ENCODE assay signal across 33 cellular contexts in the genomic region with DNA sequence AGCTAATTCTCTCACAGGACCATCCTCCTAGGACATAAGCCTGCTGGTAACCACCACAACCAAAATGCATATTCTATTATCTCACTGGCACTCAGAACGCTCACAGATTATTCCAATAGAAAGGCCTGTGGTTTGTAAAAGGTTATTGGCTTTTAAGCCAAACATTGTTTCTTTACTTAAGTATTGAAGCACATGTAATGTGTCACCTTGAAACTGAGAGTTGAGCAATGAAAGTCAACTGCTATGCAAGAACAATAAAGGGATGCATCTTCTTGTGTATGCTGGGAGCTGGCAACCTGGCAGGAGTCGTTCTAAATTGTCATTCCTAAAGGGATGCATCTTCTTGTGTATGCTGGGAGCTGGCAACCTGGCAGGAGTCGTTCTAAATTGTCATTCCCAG.
"Had no signal": no experiment of that assay in that cellular context is flagged by ENCODE, and none has a peak within 500 bp of the region (broad histone marks: within the 10 kb centered on the region; RNA-seq: fewer than 3 reads in every experiment).

No MANE protein-coding gene starts in this region.

- H3K4me2 ChIP-seq: PC-9 had no signal

- H3K4me3 ChIP-seq: K562, MG63, PC-9, SJCRH30, SK-N-MC had no signal

- H3K9me3 Mint-ChIP-seq: T-cell had no signal

- ATAC-seq: K562, Panc1, Right ventricle myocardium inferior, SK-N-SH treated with all-trans-retinoic acid at 6 μM for 48 hours, T-cell had no signal

- H3K36me3 ChIP-seq: MG63, SJCRH30 had no signal

- H2AFZ ChIP-seq: PC-9 had no signal

- H3K4me3 Mint-ChIP-seq: T-cell had no signal

- H3K27ac ChIP-seq: PC-9, RWPE1, SJCRH30, SK-N-MC had no signal

- H3K27ac Mint-ChIP-seq: T-cell had no signal

- H3K4me1 ChIP-seq: SJCRH30 had no signal

- H3K9me3 ChIP-seq: MG63, SJCRH30 had no signal

- H3K4me1 Mint-ChIP-seq: T-cell had no signal

- DNase-seq: Kasumi-1, KG1, MG63, NCI-H1048, NCI-H1092 treated with DMSO at 0.1 percent for 48 hours, NCI-H1105 treated with DMSO at 0.1 percent for 48 hours, NCI-H1417, NCI-H1436, NCI-H1694, NCI-H187, NCI-H1930, NCI-H2029 treated with DMSO at 0.1 percent for 48 hours, NCI-H2081 treated with DMSO at 0.1 percent for 48 hours, NCI-H2171, NCI-H226, NCI-H446 treated with DMSO at 0.1 percent for 48 hours, NCI-H510A, NCI-H524, NCI-H526, NCI-H69, NCI-H748 treated with DMSO at 0.1 percent for 48 hours, NCI-H82, PC-9, SHP77, SIG-M5, SJCRH30, T-cell had no signal

- H3K27me3 ChIP-seq: MG63, SJCRH30 had no signal
